Comparison of ENCODE assay signal across 8 cellular contexts in genomic region chr3:190321789-190322603, GRCh38. TPM values are rescaled to one million over a fixed set of nuclear protein-coding genes. Genes with fewer than 3 reads are reported as not detected.
A peak's percentile ranks its signal among the peaks of the same experiment; 100 is the strongest.
DNase-seq lines count a peak whose midpoint lies in the region; ATAC-seq and TF ChIP-seq lines count a peak whose summit lies in the region.

Gene CLDN1 (minus strand): TSS chr3:190322446. CDS start chr3:190322206, 240 bp downstream.

- H3K9me2 ChIP-seq in SK-N-SH = no peaks in the 10 kb centered on the region

- H3K27me3 Mint-ChIP-seq in activated naive CD8-positive, alpha-beta T cell treated with anti-CD3 and anti-CD28 coated beads for 36 hours = peaks cover 49% of the 10 kb centered on the region
- H3K27me3 Mint-ChIP-seq in glutamatergic neuron (ENCODE audit: unreplicated experiment) = peaks cover 6% of the 10 kb centered on the region

- peak; percentile 81 for ATAC-seq in GM21529 (IDR thresholded peaks at IDR 0.05; ENCODE audit: unreplicated experiment)
- peak; percentile 78 for ATAC-seq in omental fat pad (ENCODE audit: low FRiP score)

- DNase-seq in DMS153 treated with DMSO at 0.1 percent for 48 hours (lab: John Stamatoyannopoulos, UW; ENCODE audit: unreplicated experiment) = peak; percentile 61
- DNase-seq in SK-N-SH = peak; percentile 86
- peak; percentile 80 for DNase-seq in activated naive CD8-positive, alpha-beta T cell treated with anti-CD3 and anti-CD28 coated beads for 36 hours
- peak; percentile 93 for DNase-seq in glutamatergic neuron
- DNase-seq in omental fat pad (ENCODE audit: low spot score) = peak; percentile 64
- DNase-seq in superior temporal gyrus (ENCODE audit: extremely low spot score) = peak; percentile 78

- H4K20me1 ChIP-seq in SK-N-SH (ENCODE audit: insufficient read depth) = no peaks in the 10 kb centered on the region

- peaks cover 32% of the 10 kb centered on the region for H3K27me3 ChIP-seq in SK-N-SH (ENCODE audit: insufficient read depth)

- peak within 1 kb of the TSS; percentile 77 for H3K4me2 ChIP-seq in SK-N-SH

- no peak within 1 kb of the TSS for H3K27ac ChIP-seq in SK-N-SH (ENCODE audit: low read depth in 2 of 2, low read length in 1 of 2)

- POLR2A ChIA-PET in SK-N-SH (lab: Yijun Ruan, JAX) = no interaction called here

- no peaks in the 10 kb centered on the region for H3K79me2 ChIP-seq in SK-N-SH (ENCODE audit: insufficient read depth)

- no peak within 1 kb of the TSS for H3K9ac ChIP-seq in SK-N-SH

- TF ChIP-seq EP300 in Ishikawa (IDR thresholded peaks at IDR 0.05; ENCODE audit: borderline replicate concordance) (peak; percentile 39; the same call in 1 of the 2 replicates), SK-N-SH (IDR thresholded peaks at IDR 0.05; ENCODE audit: borderline replicate concordance in 1 of 2, low read depth in 1 of 2, low read length in 1 of 2) (no peak)

- H3K4me3 Mint-ChIP-seq in activated naive CD8-positive, alpha-beta T cell treated with anti-CD3 and anti-CD28 coated beads for 36 hours = peak within 1 kb of the TSS; percentile 72
- H3K4me3 Mint-ChIP-seq in glutamatergic neuron (ENCODE audit: unreplicated experiment) = peak within 1 kb of the TSS; percentile 88

- H3K4me1 Mint-ChIP-seq in activated naive CD8-positive, alpha-beta T cell treated with anti-CD3 and anti-CD28 coated beads for 36 hours = peaks cover 26% of the 10 kb centered on the region
- peaks cover 2% of the 10 kb centered on the region for H3K4me1 Mint-ChIP-seq in glutamatergic neuron (ENCODE audit: low read depth, unreplicated experiment)

- no peaks in the 10 kb centered on the region for H3F3A ChIP-seq in SK-N-SH (replicated peaks; ENCODE audit: insufficient read depth)

- peak; percentile 85 for TF ChIP-seq RAD21 in Ishikawa (IDR thresholded peaks at IDR 0.05; ENCODE audit: low read depth)
- peak; percentile 62 for TF ChIP-seq RAD21 in SK-N-SH (IDR thresholded peaks at IDR 0.05; ENCODE audit: low read length)

- 2% methylated on average over 17 of the region's 64 CpGs for WGBS in SK-N-SH (ENCODE audit: low lambda C conversion rate)

- TF ChIP-seq CTCF in SK-N-SH (IDR thresholded peaks at IDR 0.05) (peak; percentile 86), glutamatergic neuron (IDR thresholded peaks at IDR 0.05; ENCODE audit: partially characterized antibody, unreplicated experiment) (peak; percentile 98), omental fat pad (IDR thresholded peaks at IDR 0.05) (peak in 2 of 3 donors; percentile 81 to 82)

- H3K36me3 ChIP-seq in SK-N-SH (replicated peaks in 1 of 2; ENCODE audit: control insufficient read depth in 1 of 2, insufficient read depth in 2 of 2, low read length in 1 of 2) = no peaks in the 10 kb centered on the region

- no peaks in the 10 kb centered on the region for H3K9me3 ChIP-seq in SK-N-SH

- H3K4me1 ChIP-seq in SK-N-SH (ENCODE audit: control insufficient read depth in 1 of 2, insufficient read depth in 2 of 2, low read depth in 1 of 2, low read length in 1 of 2) = peaks cover 4 to 10% of the 10 kb centered on the region in 2 experiments; a peak in 2 of 4 replicates

- no peak within 1 kb of the TSS for H3K27ac Mint-ChIP-seq in activated naive CD8-positive, alpha-beta T cell treated with anti-CD3 and anti-CD28 coated beads for 36 hours
- H3K27ac Mint-ChIP-seq in glutamatergic neuron (ENCODE audit: unreplicated experiment) = no peak within 1 kb of the TSS

- CTCF ChIA-PET in SK-N-SH (lab: Yijun Ruan, JAX) = interaction anchor here (0.6 to 6.2 kb wide), 38 partner anchors 8 to 493 kb away, joined by 3 to 75 read pairs (median 4); no protein-coding TSS in a partner anchor

- no peaks in the 10 kb centered on the region for H3K36me3 Mint-ChIP-seq in activated naive CD8-positive, alpha-beta T cell treated with anti-CD3 and anti-CD28 coated beads for 36 hours
- H3K36me3 Mint-ChIP-seq in glutamatergic neuron (ENCODE audit: unreplicated experiment) = no peaks in the 10 kb centered on the region

- H3K4me3 ChIP-seq in SK-N-SH (ENCODE audit: low read depth in 2 of 2, low read length in 1 of 2) = peak within 1 kb of the TSS; percentile 50 to 62

- peak within 1 kb of the TSS; percentile 68 for H2AFZ ChIP-seq in SK-N-SH (ENCODE audit: low read depth)

- H3K9me3 Mint-ChIP-seq in activated naive CD8-positive, alpha-beta T cell treated with anti-CD3 and anti-CD28 coated beads for 36 hours = no peaks in the 10 kb centered on the region
- H3K9me3 Mint-ChIP-seq in glutamatergic neuron (ENCODE audit: unreplicated experiment) = peaks cover 3% of the 10 kb centered on the region

TF ChIP-seq in Ishikawa, 13 proteins besides CTCF, POLR2A, EP300 and RAD21 (continues in another document):
- TF ChIP-seq CREB1 (IDR thresholded peaks at IDR 0.05; ENCODE audit: low read depth) = no peak
- no peak for TF ChIP-seq EGR1 (IDR thresholded peaks at IDR 0.05)
- 0 out of 2 replicates have a peak, but pooled peaks have one; percentile 47 for TF ChIP-seq TAF1 (IDR thresholded peaks at IDR 0.05; ENCODE audit: low read depth)
- no peak for TF ChIP-seq CEBPB (IDR thresholded peaks at IDR 0.05)
- TF ChIP-seq TEAD4 (IDR thresholded peaks at IDR 0.05) = no peak
- no peak; the same call in 1 of the 2 replicates for TF ChIP-seq TCF12 (IDR thresholded peaks at IDR 0.05; ENCODE audit: low read depth)
- peak; percentile 86 for TF ChIP-seq ZBTB7A (IDR thresholded peaks at IDR 0.05; ENCODE audit: low read depth)
- peak; percentile 35; the same call in 1 of the 2 replicates for TF ChIP-seq YY1 (IDR thresholded peaks at IDR 0.05; ENCODE audit: low read depth)
- TF ChIP-seq FOXM1 (IDR thresholded peaks at IDR 0.05; ENCODE audit: borderline replicate concordance, low read depth) = no peak

TF ChIP-seq in SK-N-SH, 30 proteins besides CTCF, POLR2A, EP300 and RAD21:
- TF ChIP-seq CHD2 (IDR thresholded peaks at IDR 0.05; ENCODE audit: low read length, partially characterized antibody) = no peak
- peak; percentile 79 for TF ChIP-seq SMC3 (IDR thresholded peaks at IDR 0.05; ENCODE audit: low read depth, low read length)
TF ChIP-seq in SK-N-SH: peak in this region for 1.

RNA-seq across cellular contexts. Expression of gene CLDN1, which starts in this region (rescaled TPM):
- 0.82 and 1.8 TPM in 2 replicates for polyA plus RNA-seq in SK-N-SH (2012; rRNA removed)
- 2.4 and 2.6 TPM in 2 replicates for polyA plus RNA-seq in SK-N-SH (2012; cell fraction: cytosol; rRNA removed)
- polyA plus RNA-seq in SK-N-SH (2012; cell fraction: nucleus; rRNA removed) = 1.4 and 2.0 TPM in 2 replicates
- under 1 TPM; 0.08 to 0.10 TPM for total RNA-seq in activated naive CD8-positive, alpha-beta T cell treated with anti-CD3 and anti-CD28 coated beads for 36 hours
- not detected for total RNA-seq in glutamatergic neuron (ENCODE audit: unreplicated experiment)
- 100 to 1,000 TPM in 1 of 4 donors, 10 to 100 TPM in 2, 1 to 10 TPM in 1; 2.7 to 184 (median 58.3) TPM for total RNA-seq in omental fat pad

Comparison
In these comparisons a context has a peak if more than half of its experiments do, and no peak if none do; other contexts are left out.
1. Peak in DNase-seq in activated naive CD8-positive, alpha-beta T cell treated with anti-CD3 and anti-CD28 coated beads for 36 hours; RNA of the gene not detected or under 1 TPM.
2. Peak in DNase-seq in glutamatergic neuron; RNA of the gene not detected or under 1 TPM.